ENCODE assay signal across 3 cellular contexts in genomic region chr6:147274012-147274411, GRCh38.
TF ChIP-seq lines count a peak whose summit lies in the region.

No MANE protein-coding gene starts in this region.

TF ChIP-seq in HepG2, 621 proteins besides CTCF, POLR2A, EP300 and RAD21:
- TF ChIP-seq ARNTL (CRISPR knock-in tag; IDR thresholded peaks at IDR 0.05) (no peak), ZNF24 (IDR thresholded peaks at IDR 0.05) (peak; percentile 59; the same call in 1 of the 2 replicates), TRIM24 (CRISPR knock-in tag; IDR thresholded peaks at IDR 0.05) (no peak)

TF ChIP-seq in GM12878, 131 proteins besides CTCF, POLR2A, EP300 and RAD21:
- TF ChIP-seq MAX (IDR thresholded peaks at IDR 0.05; ENCODE audit: low read depth, low read length) (no peak), ZNF24 (IDR thresholded peaks at IDR 0.05) (peak; percentile 79), CBX3 (IDR thresholded peaks at IDR 0.05; ENCODE audit: borderline replicate concordance, low read depth) (no peak)

TF ChIP-seq in K562, 482 proteins besides CTCF, POLR2A, EP300 and RAD21:
- TF ChIP-seq YY1 (IDR thresholded peaks at IDR 0.05; ENCODE audit: borderline replicate concordance in 1 of 3, control insufficient read depth in 1 of 3, extremely low read depth in 1 of 3, insufficient read depth in 3 of 3, insufficient read length in 1 of 3, insufficient replicate concordance in 2 of 3, low read depth in 1 of 3, low read length in 2 of 3) (no peak), POLR2H (tag; IDR thresholded peaks at IDR 0.05; ENCODE audit: low read depth) (peak; percentile 63), ZNF24 (IDR thresholded peaks at IDR 0.05) (peak; percentile 96)
